Comparison of ENCODE assay signal across 8 cellular contexts in the genomic region with DNA sequence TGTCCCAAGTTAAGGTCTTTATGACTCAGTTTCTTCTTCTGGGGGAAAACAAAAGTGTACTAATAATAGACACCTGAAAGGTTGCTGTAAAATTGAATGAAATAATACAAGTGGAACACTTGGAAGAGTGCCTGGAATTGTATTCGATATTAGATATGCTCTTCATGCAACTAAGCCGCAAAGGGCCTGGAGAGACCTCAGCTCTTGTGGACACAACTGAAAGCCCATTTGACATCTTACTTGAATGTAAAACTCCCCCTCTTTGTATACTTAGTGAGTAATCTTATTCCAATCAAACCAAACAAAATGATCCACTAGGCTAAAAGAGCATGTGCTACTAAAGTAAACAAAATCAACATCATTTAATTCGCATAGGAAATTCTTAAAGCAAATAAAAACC. TPM values are rescaled to one million over a fixed set of nuclear protein-coding genes. Genes with fewer than 3 reads are reported as not detected.
DNase-seq lines count a peak whose midpoint lies in the region; ATAC-seq lines count a peak whose summit lies in the region.

No MANE protein-coding gene starts in this region.

- DNase-seq in amniotic epithelial cell (ENCODE audit: low read depth) (peak; percentile 8), memory B cell (ENCODE audit: low spot score in 2 of 2) (no peak), NCI-H1436 (lab: John Stamatoyannopoulos, UW) (no peak), posterior vena cava (ENCODE audit: low spot score) (no peak)

- intact Hi-C loops in posterior vena cava (cut with DNase I): no loop called here

- H3K4me1 ChIP-seq in ACC112 (ENCODE audit: control insufficient read depth, insufficient read depth, low read length, unreplicated experiment) (peaks cover 12% of the 10 kb centered on the region), HUES6 (ENCODE audit: control insufficient read depth, insufficient read depth, low read length) (no peaks in the 10 kb centered on the region)

- no peaks in the 10 kb centered on the region for H3K9me3 ChIP-seq in HUES6 (ENCODE audit: control insufficient read depth, insufficient read depth, low read depth, low read length)

- H3K4me3 ChIP-seq in ACC112 (ENCODE audit: low read depth, low read length): peak overlapping the region; percentile 84
- H3K4me3 ChIP-seq in HUES6 (ENCODE audit: low read depth, low read length): peak overlapping the region; percentile 80; the same call in 1 of the 2 replicates

- H3K36me3 ChIP-seq in ACC112 (ENCODE audit: insufficient read depth, low read length) (no peaks in the 10 kb centered on the region), HUES6 (ENCODE audit: control insufficient read depth, insufficient read depth, low read length) (no peaks in the 10 kb centered on the region)

- peak overlapping the region; percentile 97 for H3K27ac Mint-ChIP-seq in memory B cell

- ATAC-seq in memory B cell (ENCODE audit: low read depth): no peak
- no peak for ATAC-seq in GM21723 (IDR thresholded peaks at IDR 0.05; ENCODE audit: unreplicated experiment)
- ATAC-seq in GM21360 (IDR thresholded peaks at IDR 0.05; ENCODE audit: unreplicated experiment): no peak

- no peak overlapping the region for H3K9ac ChIP-seq in HUES6 (ENCODE audit: low read length)

- H3K27me3 ChIP-seq in ACC112 (ENCODE audit: insufficient read depth, low read length): no peaks in the 10 kb centered on the region
- no peaks in the 10 kb centered on the region; the same call in 1 of the 2 replicates for H3K27me3 ChIP-seq in HUES6 (ENCODE audit: control insufficient read depth, insufficient read depth, low read length)

- H3K9me3 Mint-ChIP-seq in memory B cell: no peaks in the 10 kb centered on the region

- H3K27me3 Mint-ChIP-seq in memory B cell: no peaks in the 10 kb centered on the region

- H3K4me1 Mint-ChIP-seq in memory B cell: peaks cover 2% of the 10 kb centered on the region

- H3K4me3 Mint-ChIP-seq in memory B cell: peak overlapping the region; percentile 91

- H3K36me3 Mint-ChIP-seq in memory B cell: no peaks in the 10 kb centered on the region

- H3K79me2 ChIP-seq in ACC112 (ENCODE audit: control insufficient read depth, insufficient read depth, low read length, unreplicated experiment): peaks cover 9% of the 10 kb centered on the region

- H3K27ac ChIP-seq in ACC112 (ENCODE audit: low read depth, low read length): peak overlapping the region; percentile 56
- no peak overlapping the region for H3K27ac ChIP-seq in HUES6 (ENCODE audit: low read depth, low read length)

- H2AFZ ChIP-seq in ACC112 (ENCODE audit: low read length, unreplicated experiment): peak overlapping the region; percentile 64

RNA-seq across cellular contexts. Expression of a gene that starts 0.5 kb away (rescaled TPM):
- 10 to 100 TPM; 10.5 to 13.4 TPM for total RNA-seq in posterior vena cava
